In genomic region chr15:57220220-57220619, GRCh38 we compare ENCODE assay signal across 13 cellular contexts.
A peak's percentile ranks its signal among the peaks of the same experiment; 100 is the strongest.
DNase-seq lines count a peak whose midpoint lies in the region; ATAC-seq, FAIRE-seq and TF ChIP-seq lines count a peak whose summit lies in the region.
"Had no signal": no experiment of that assay in that cellular context is flagged by ENCODE, and none has a peak within 500 bp of the region (broad histone marks: within the 10 kb centered on the region; RNA-seq: fewer than 3 reads in every experiment).

No MANE protein-coding gene starts in this region.

- TF ChIP-seq CTCF in osteocyte (IDR thresholded peaks at IDR 0.05), result no peak

- H3K27me3 Mint-ChIP-seq in osteocyte (ENCODE audit: unreplicated experiment), result no peaks in the 10 kb centered on the region
- H3K27me3 Mint-ChIP-seq: activated CD4-positive, alpha-beta memory T cell treated with anti-CD3 and anti-CD28 coated beads, Interleukin-2, amount 10 ng/mL, durations not matched to agents 7 days and 5 days; central memory CD8-positive, alpha-beta T cell had no signal

- no peaks in the 10 kb centered on the region for H3K9me3 Mint-ChIP-seq in osteocyte (ENCODE audit: unreplicated experiment)
- H3K9me3 Mint-ChIP-seq: activated CD4-positive, alpha-beta memory T cell treated with anti-CD3 and anti-CD28 coated beads, Interleukin-2, amount 10 ng/mL, durations not matched to agents 7 days and 5 days; central memory CD8-positive, alpha-beta T cell had no signal

- FAIRE-seq in endometrium (lab: Jason Lieb, UNC), result peak; percentile 93
- FAIRE-seq: GM12878 had no signal

- H3K4me3 Mint-ChIP-seq in osteocyte (ENCODE audit: unreplicated experiment), result peak overlapping the region; percentile 82
- H3K4me3 Mint-ChIP-seq: activated CD4-positive, alpha-beta memory T cell treated with anti-CD3 and anti-CD28 coated beads, Interleukin-2, amount 10 ng/mL, durations not matched to agents 7 days and 5 days; central memory CD8-positive, alpha-beta T cell had no signal

- H3K27ac Mint-ChIP-seq in osteocyte (ENCODE audit: unreplicated experiment), result peak overlapping the region; percentile 88
- H3K27ac Mint-ChIP-seq: activated CD4-positive, alpha-beta memory T cell treated with anti-CD3 and anti-CD28 coated beads, Interleukin-2, amount 10 ng/mL, durations not matched to agents 7 days and 5 days had no signal

- no peak for ATAC-seq in GM18907 (IDR thresholded peaks at IDR 0.05; ENCODE audit: unreplicated experiment)
- ATAC-seq: GM12878 had no signal

- peaks cover 87% of the 10 kb centered on the region for H3K4me1 Mint-ChIP-seq in osteocyte (ENCODE audit: unreplicated experiment)

- no peaks in the 10 kb centered on the region for H3K36me3 Mint-ChIP-seq in osteocyte (ENCODE audit: unreplicated experiment)

- DNase-seq in NCI-H1105 treated with DMSO at 0.1 percent for 48 hours (lab: John Stamatoyannopoulos, UW), result peak; percentile 66
- no peak for DNase-seq in NCI-H1105 (lab: John Stamatoyannopoulos, UW)
- DNase-seq in NCI-H82 treated with DMSO at 0.1 percent for 48 hours (lab: John Stamatoyannopoulos, UW; ENCODE audit: unreplicated experiment), result peak; percentile 40
- no peak for DNase-seq in osteocyte (ENCODE audit: extremely low spot score, unreplicated experiment)
- no peak for DNase-seq in activated T-cell treated with anti-CD3 and anti-CD28 coated beads, Interleukin-2, amount 50 U/mL, for 1 hour
- no peak for DNase-seq in activated naive CD4-positive, alpha-beta T cell treated with anti-CD3 and anti-CD28 coated beads, Interleukin-2, amount 50 U/mL, for 16 hours
- DNase-seq: activated CD4-positive, alpha-beta memory T cell treated with anti-CD3 and anti-CD28 coated beads, Interleukin-2, amount 10 ng/mL, durations not matched to agents 7 days and 5 days; kidney glomerular epithelial cell; Peyer's patch had no signal

Comparison
In these comparisons a context has a peak if more than half of its experiments do, and no peak if none do; other contexts are left out.
1. DNase-seq: peak in NCI-H1105 treated with DMSO at 0.1 percent for 48 hours (single experiment) and NCI-H82 treated with DMSO at 0.1 percent for 48 hours (single experiment); none in NCI-H1105 (single experiment), osteocyte (single experiment), activated T-cell treated with anti-CD3 and anti-CD28 coated beads, Interleukin-2, amount 50 U/mL, for 1 hour (single experiment) and activated naive CD4-positive, alpha-beta T cell treated with anti-CD3 and anti-CD28 coated beads, Interleukin-2, amount 50 U/mL, for 16 hours (single experiment).